ENCODE assay signal across 31 cellular contexts in the genomic region with DNA sequence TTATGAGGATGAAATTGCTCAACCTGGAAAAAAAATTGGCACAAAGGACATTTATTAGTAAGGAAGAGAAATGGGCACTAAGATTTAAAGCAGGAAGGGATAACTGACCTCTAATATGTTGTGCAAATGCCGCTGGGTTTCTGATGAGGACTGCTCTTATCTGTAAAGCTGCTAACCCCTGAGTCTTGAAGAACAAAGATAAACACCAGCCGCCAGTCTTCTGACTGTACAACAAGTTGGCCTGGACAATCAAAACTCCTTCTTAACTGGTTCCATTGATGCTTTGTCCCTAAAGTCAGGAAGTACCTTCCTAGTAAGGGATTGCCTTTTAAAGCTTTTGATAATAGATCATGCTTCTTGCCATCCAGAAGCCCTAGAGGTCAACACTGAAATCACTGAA.
"Had no signal": no experiment of that assay in that cellular context is flagged by ENCODE, and none has a peak within 500 bp of the region (broad histone marks: within the 10 kb centered on the region; RNA-seq: fewer than 3 reads in every experiment).

No MANE protein-coding gene starts in this region.

- H3K4me3 ChIP-seq: coronary artery, dorsolateral prefrontal cortex, gastrocnemius medialis, heart left ventricle had no signal

- H3K9me3 ChIP-seq: gastrocnemius medialis, heart left ventricle had no signal

- ATAC-seq: activated naive CD4-positive, alpha-beta T cell treated with anti-CD3 and anti-CD28 coated beads, Interleukin-2, amount 50 U/mL, for 72 hours; activated T-cell treated with anti-CD3 and anti-CD28 coated beads, Interleukin-2, amount 50 U/mL, for 72 hours; esophagus mucosa; foreskin keratinocyte; gastrocnemius medialis; heart left ventricle; T-helper 17 cell; WTC11 had no signal

- DNase-seq: activated CD4-positive, alpha-beta memory T cell treated with anti-CD3 and anti-CD28 coated beads, Interleukin-2, amount 10 ng/mL, durations not matched to agents 7 days and 5 days; activated CD4-positive, alpha-beta T cell treated with anti-CD3 and anti-CD28 coated beads for 1 hour; activated CD4-positive, alpha-beta T cell treated with anti-CD3 and anti-CD28 coated beads for 4 hours; activated CD4-positive, alpha-beta T cell treated with anti-CD3 and anti-CD28 coated beads, Interleukin-2, amount 10 ng/mL, durations not matched to agents 7 days and 5 days; activated CD4-positive, alpha-beta T cell treated with anti-CD3 and anti-CD28 coated beads, Interleukin-2, amount 50 U/mL, for 4 hours; activated CD8-positive, alpha-beta memory T cell treated with anti-CD3 and anti-CD28 coated beads, Interleukin-2, amount 50 U/mL, for 48 hours; activated gamma-delta T cell; activated naive CD4-positive, alpha-beta T cell; activated naive CD4-positive, alpha-beta T cell treated with anti-CD3 and anti-CD28 coated beads, Interleukin-2, amount 10 ng/mL, durations not matched to agents 7 days and 5 days; activated naive CD8-positive, alpha-beta T cell treated with anti-CD3 and anti-CD28 coated beads, Interleukin-2, amount 10 ng/mL, durations not matched to agents 7 days and 5 days; activated T-cell treated with anti-CD3 and anti-CD28 coated beads for 4 hours; activated T-cell treated with anti-CD3 and anti-CD28 coated beads, Interleukin-2, amount 50 U/mL, for 24 hours; activated T-cell treated with anti-CD3 and anti-CD28 coated beads, Interleukin-2, amount 50 U/mL, for 72 hours; amniotic stem cell; anterior cingulate cortex; brain microvascular endothelial cell; dorsolateral prefrontal cortex; effector memory CD4-positive, alpha-beta T cell; endodermal cell; foreskin keratinocyte; gastrocnemius medialis; glutamatergic neuron; heart left ventricle; T-helper 1 cell; T-helper 17 cell; T1000 had no signal

- H3K4me1 ChIP-seq: foreskin keratinocyte, gastrocnemius medialis had no signal

- H3K36me3 ChIP-seq: brain microvascular endothelial cell, gastrocnemius medialis, heart left ventricle had no signal

- H3K27me3 ChIP-seq: brain microvascular endothelial cell had no signal

- H3K27ac ChIP-seq: brain microvascular endothelial cell, coronary artery, dorsolateral prefrontal cortex, foreskin keratinocyte, gastrocnemius medialis, heart left ventricle, VCaP had no signal
